ENCODE assay signal across 21 cellular contexts in the genomic region with DNA sequence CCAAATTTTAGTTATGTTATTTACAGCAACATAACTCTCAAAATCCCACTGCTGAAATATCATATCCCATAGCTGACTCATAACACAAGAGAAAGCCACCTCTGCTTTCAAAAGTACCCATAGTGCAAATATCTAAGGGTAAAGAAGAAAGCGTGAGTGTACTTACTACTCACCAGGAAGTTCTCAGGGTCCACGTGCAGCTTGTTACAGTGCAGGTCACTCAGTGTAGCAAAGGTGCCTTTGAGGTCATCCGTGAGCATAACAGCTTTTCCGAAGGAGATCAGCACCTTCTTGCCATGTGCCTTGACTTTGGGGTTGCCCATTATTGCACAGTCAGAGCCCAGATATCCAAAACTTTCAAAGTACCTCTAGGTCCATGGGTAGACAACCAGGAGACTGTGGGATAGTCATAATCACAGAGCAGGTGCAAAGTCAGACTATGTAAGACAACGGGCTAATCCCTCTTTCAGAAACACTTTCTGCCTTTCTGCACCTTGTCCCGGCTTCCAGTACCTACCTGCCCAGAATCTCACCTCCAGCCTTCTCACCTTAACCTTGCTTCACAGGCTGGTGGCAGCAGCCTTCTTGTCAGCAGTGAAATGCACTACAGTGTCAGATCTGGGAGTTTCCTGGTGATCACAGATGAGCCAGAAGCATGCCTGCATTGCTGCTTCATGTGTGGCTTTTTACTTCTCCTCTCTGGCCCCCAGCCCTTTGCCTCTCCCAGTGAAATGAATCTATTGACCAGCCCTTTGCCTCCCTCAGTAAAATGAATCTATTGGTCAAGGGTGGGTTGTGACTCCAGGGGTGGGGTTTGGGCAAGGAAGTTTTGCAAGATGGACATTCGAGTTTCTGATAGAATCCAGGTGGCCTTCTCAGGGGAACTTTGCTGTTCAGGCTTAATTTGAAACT. TPM values are rescaled to one million over a fixed set of nuclear protein-coding genes. Genes with fewer than 3 reads are reported as not detected.
A peak's percentile ranks its signal among the peaks of the same experiment; 100 is the strongest.
DNase-seq lines count a peak whose midpoint lies in the region; ATAC-seq and TF ChIP-seq lines count a peak whose summit lies in the region.
"Had no signal": no experiment of that assay in that cellular context is flagged by ENCODE, and none has a peak within 500 bp of the region (broad histone marks: within the 10 kb centered on the region; RNA-seq: fewer than 3 reads in every experiment).

No MANE protein-coding gene starts in this region.

- H3K27me3 ChIP-seq in Loucy (ENCODE audit: insufficient read depth, low read length, poor library complexity, severe bottlenecking) (no peaks in the 10 kb centered on the region), osteoblast (ENCODE audit: insufficient read depth, low read length) (no peaks in the 10 kb centered on the region)
- H3K27me3 ChIP-seq: breast epithelium, foreskin keratinocyte, sigmoid colon had no signal

- H3K9ac ChIP-seq in Loucy (ENCODE audit: low read depth, low read length, poor library complexity, severe bottlenecking) = no peak overlapping the region
- H3K9ac ChIP-seq: SK-N-SH had no signal

- no peak overlapping the region for H3K4me2 ChIP-seq in Loucy (ENCODE audit: low read depth, low read length, poor library complexity, severe bottlenecking)
- H3K4me2 ChIP-seq in osteoblast (ENCODE audit: insufficient read depth, low read length) = no peak overlapping the region
- H3K4me2 ChIP-seq: SK-N-SH had no signal

- H3K4me3 ChIP-seq in Loucy (ENCODE audit: low read length, poor library complexity, severe bottlenecking) = no peak overlapping the region
- H3K4me3 ChIP-seq in osteoblast (ENCODE audit: insufficient read depth, low read length) = no peak overlapping the region
- H3K4me3 ChIP-seq: breast epithelium, sigmoid colon had no signal

- no peaks in the 10 kb centered on the region for H3K79me2 ChIP-seq in Loucy (ENCODE audit: insufficient read depth, low read length)
- H3K79me2 ChIP-seq in osteoblast (ENCODE audit: insufficient read depth, low read length) = no peaks in the 10 kb centered on the region

- no peak overlapping the region for H3K27ac ChIP-seq in osteoblast (ENCODE audit: low read depth, low read length)
- H3K27ac ChIP-seq: breast epithelium, foreskin keratinocyte, sigmoid colon, WERI-Rb-1 had no signal

- no peaks in the 10 kb centered on the region for H3K36me3 ChIP-seq in Loucy (ENCODE audit: insufficient read depth, low read length)
- H3K36me3 ChIP-seq in osteoblast (ENCODE audit: insufficient read depth, low read length) = no peaks in the 10 kb centered on the region
- H3K36me3 ChIP-seq: breast epithelium, sigmoid colon, WERI-Rb-1 had no signal

- 0 out of 2 replicates have a peak overlapping the region, but pooled peaks have one; percentile 11 for H2AFZ ChIP-seq in Loucy (ENCODE audit: low read length)
- H2AFZ ChIP-seq in osteoblast (ENCODE audit: low read length) = no peak overlapping the region

- H3K9me2 ChIP-seq in Loucy (replicated peaks; ENCODE audit: low read depth, low read length) = no peaks in the 10 kb centered on the region
- H3K9me2 ChIP-seq: SK-N-SH had no signal

- no peak for TF ChIP-seq CTCF in Loucy (conservative IDR thresholded peaks at IDR 0.05; ENCODE audit: low read length)
- no peak for TF ChIP-seq CTCF in osteoblast (IDR thresholded peaks at IDR 0.05; ENCODE audit: extremely low read depth, low read depth, low read length)

- H3K9me3 ChIP-seq in Loucy (ENCODE audit: insufficient read depth, low read depth, low read length) (no peaks in the 10 kb centered on the region), osteoblast (ENCODE audit: low read depth, low read length) (no peaks in the 10 kb centered on the region)
- H3K9me3 ChIP-seq: breast epithelium, sigmoid colon, SK-N-SH had no signal

- H4K20me1 ChIP-seq in Loucy (ENCODE audit: insufficient read depth, low read length, poor library complexity, severe bottlenecking) (no peaks in the 10 kb centered on the region), osteoblast (ENCODE audit: insufficient read depth, low read length) (no peaks in the 10 kb centered on the region)

- ATAC-seq in GM19372 (IDR thresholded peaks at IDR 0.05; ENCODE audit: low read depth, unreplicated experiment) (peak; percentile 59), HG02884 (IDR thresholded peaks at IDR 0.05; ENCODE audit: unreplicated experiment) (peak; percentile 64)
- ATAC-seq: foreskin keratinocyte; stimulated activated effector memory CD8-positive, alpha-beta T cell treated with anti-CD3 and anti-CD28 coated beads, Interleukin-12 subunit alpha, Interleukin-12 subunit beta, amount 100 ng/mL, for 72 hours had no signal

- no peaks in the 10 kb centered on the region for H3F3A ChIP-seq in Loucy (ENCODE audit: low read depth)

- peak; percentile 62 for DNase-seq in osteoblast (ENCODE audit: insufficient read length, low spot score, missing footprints)
- DNase-seq in SHP77 treated with DMSO at 0.1 percent for 48 hours (lab: John Stamatoyannopoulos, UW) = no peak
- no peak for DNase-seq in NCI-H146 treated with DMSO at 0.1 percent for 48 hours (lab: John Stamatoyannopoulos, UW; ENCODE audit: unreplicated experiment)
- DNase-seq in SIG-M5 treated with dmso at 0.1 percent for 504 hours (lab: John Stamatoyannopoulos, UW; ENCODE audit: unreplicated experiment) = no peak
- DNase-seq in activated gamma-delta T cell (lab: John Stamatoyannopoulos, UW) = no peak
- DNase-seq: activated naive CD4-positive, alpha-beta T cell treated with anti-CD3 and anti-CD28 coated beads for 36 hours; effector memory CD4-positive, alpha-beta T cell; foreskin keratinocyte; immature natural killer cell; mesenchymal stem cell; sigmoid colon; SK-N-SH; stimulated activated CD4-positive, alpha-beta T cell treated with anti-CD3 and anti-CD28 coated beads, Interleukin-4, amount 100 ng/mL, for 4 hours; WERI-Rb-1 had no signal

- H3K4me1 ChIP-seq in Loucy (ENCODE audit: insufficient read depth, low read length, poor library complexity, severe bottlenecking) = peaks cover 5% of the 10 kb centered on the region
- peaks cover 2% of the 10 kb centered on the region for H3K4me1 ChIP-seq in osteoblast (ENCODE audit: insufficient read depth, low read length)
- H3K4me1 ChIP-seq: breast epithelium, foreskin keratinocyte, sigmoid colon had no signal

RNA-seq across cellular contexts. Expression of a gene that starts 6.5 kb away (rescaled TPM):
- total RNA-seq in osteoblast = not detected in 2 replicates
- total RNA-seq: activated naive CD4-positive, alpha-beta T cell treated with anti-CD3 and anti-CD28 coated beads for 36 hours; B cell; breast epithelium; foreskin keratinocyte; sigmoid colon had no signal

RNA-seq across cellular contexts. Expression of a gene that starts 8.9 kb away (rescaled TPM):
- not detected in 2 replicates for total RNA-seq in osteoblast
- total RNA-seq: activated naive CD4-positive, alpha-beta T cell treated with anti-CD3 and anti-CD28 coated beads for 36 hours; B cell; breast epithelium; foreskin keratinocyte; sigmoid colon; urinary bladder had no signal

RNA-seq across cellular contexts. Expression of a gene that starts 11.4 kb away (rescaled TPM):
- total RNA-seq in osteoblast = not detected in 2 replicates
- total RNA-seq: activated naive CD4-positive, alpha-beta T cell treated with anti-CD3 and anti-CD28 coated beads for 36 hours; B cell; breast epithelium; foreskin keratinocyte; sigmoid colon had no signal

RNA-seq across cellular contexts. Expression of a gene that starts 16.3 kb away (rescaled TPM):
- total RNA-seq in osteoblast = not detected in 2 replicates
- total RNA-seq: activated naive CD4-positive, alpha-beta T cell treated with anti-CD3 and anti-CD28 coated beads for 36 hours; foreskin keratinocyte had no signal

RNA-seq across cellular contexts. Expression of a gene that starts 26.6 kb away (rescaled TPM):
- not detected in 2 replicates for total RNA-seq in osteoblast
- total RNA-seq: activated naive CD4-positive, alpha-beta T cell treated with anti-CD3 and anti-CD28 coated beads for 36 hours; B cell; breast epithelium; foreskin keratinocyte; sigmoid colon had no signal
